Comparison of ENCODE assay signal across 8 cellular contexts in genomic region chr19:9582081-9582725, GRCh38. TPM values are rescaled to one million over a fixed set of nuclear protein-coding genes. Genes with fewer than 3 reads are reported as not detected.
DNase-seq lines count a peak whose midpoint lies in the region; ATAC-seq, FAIRE-seq and TF ChIP-seq lines count a peak whose summit lies in the region.
"Not testable (repeated sequence)": the region's sequence is repeated elsewhere in the genome, so short reads cannot be mapped to it uniquely, and the experiment has no call there.

No MANE protein-coding gene starts in this region.

- H3K27ac ChIP-seq in CD4-positive, alpha-beta memory T cell (ENCODE audit: low read depth, low read length); astrocyte (ENCODE audit: low read depth, low read length); trophoblast cell (ENCODE audit: low read depth, low read length): not testable (repeated sequence)
- peak overlapping the region; percentile 70 for H3K27ac ChIP-seq in HUES48 (ENCODE audit: low read depth, low read length)

- not testable (repeated sequence) for H2AK5ac ChIP-seq in trophoblast cell (ENCODE audit: low read length)

- H3K79me2 ChIP-seq in astrocyte (ENCODE audit: insufficient read depth, low read length) = peaks cover 75% of the 10 kb centered on the region
- H3K79me2 ChIP-seq in trophoblast cell (ENCODE audit: control insufficient read depth, insufficient read depth, low read length, poor library complexity) = peaks cover 27% of the 10 kb centered on the region

- H2BK120ac ChIP-seq in trophoblast cell (ENCODE audit: insufficient read depth, low read length, poor library complexity) = not testable (repeated sequence)

- H3K36me3 Mint-ChIP-seq in CD4-positive, alpha-beta memory T cell = peaks cover 38 to 48% of the 10 kb centered on the region in 2 donors
- H3K36me3 Mint-ChIP-seq in T-helper 1 cell treated with Interleukin-12 subunit alpha and Interleukin-12 subunit beta and Interleukin-4 antibody, amounts not matched to agents 30 μg/mL and 1 μg/mL, for 36 hours (ENCODE audit: low read depth) = peaks cover 48% of the 10 kb centered on the region
- peaks cover 39% of the 10 kb centered on the region for H3K36me3 Mint-ChIP-seq in activated T-cell treated with anti-CD3 and anti-CD28 coated beads, Interleukin-2, amount 50 U/mL, for 4 hours (ENCODE audit: insufficient read depth)
- H3K36me3 Mint-ChIP-seq in astrocyte (ENCODE audit: low read depth, unreplicated experiment) = peaks cover 10% of the 10 kb centered on the region
- peaks cover 21% of the 10 kb centered on the region for H3K36me3 Mint-ChIP-seq in glutamatergic neuron (ENCODE audit: unreplicated experiment)
- H3K36me3 Mint-ChIP-seq in memory B cell = peaks cover 34% of the 10 kb centered on the region

- not testable (repeated sequence) for H4K91ac ChIP-seq in trophoblast cell (ENCODE audit: low read depth, low read length)

- H3K14ac ChIP-seq in trophoblast cell (ENCODE audit: low read length) = not testable (repeated sequence)

- POLR2A ChIA-PET in CD4-positive, alpha-beta memory T cell (lab: Charles Lee; ENCODE audit: partially characterized antibody) = not testable (repeated sequence)

- H4K12ac ChIP-seq in trophoblast cell (ENCODE audit: low read depth, low read length) = not testable (repeated sequence)

- H3K4me2 ChIP-seq in astrocyte (ENCODE audit: low read length) (peak overlapping the region; percentile 84), trophoblast cell (ENCODE audit: low read length) (peak overlapping the region; percentile 25)

- not testable (repeated sequence) for H4K8ac ChIP-seq in trophoblast cell (ENCODE audit: low read depth, low read length)

- H3K27me3 ChIP-seq in CD4-positive, alpha-beta memory T cell (ENCODE audit: insufficient read depth, low read length); HUES48 (ENCODE audit: control insufficient read depth, insufficient read depth, low read length); astrocyte (ENCODE audit: insufficient read depth, low read length); trophoblast cell (ENCODE audit: insufficient read depth, low read length): not testable (repeated sequence)

- not testable (repeated sequence) for H2BK5ac ChIP-seq in trophoblast cell (ENCODE audit: low read depth, low read length, poor library complexity)

- peaks cover 26% of the 10 kb centered on the region for H3K4me1 ChIP-seq in CD4-positive, alpha-beta memory T cell (ENCODE audit: insufficient read depth, low read length)
- peaks cover 15% of the 10 kb centered on the region for H3K4me1 ChIP-seq in HUES48 (ENCODE audit: control insufficient read depth, insufficient read depth, low read length)
- H3K4me1 ChIP-seq in astrocyte (ENCODE audit: insufficient read depth, low read length); trophoblast cell (ENCODE audit: control insufficient read depth in 1 of 2, insufficient read depth in 2 of 2, low read length in 2 of 2): not testable (repeated sequence)

- CTCF ChIA-PET in CD4-positive, alpha-beta memory T cell (lab: Charles Lee; ENCODE audit: partially characterized antibody) = interaction anchor here (0.6 to 3.8 kb wide), 3 partner anchors 20 to 377 kb away, joined by 3 to 12 read pairs (median 3); no protein-coding TSS in a partner anchor

- not testable (repeated sequence) for H2AFZ ChIP-seq in astrocyte (ENCODE audit: low read depth, low read length); trophoblast cell (ENCODE audit: insufficient read depth, low read length, poor library complexity)

- no CpG with 5 or more reads among the region's 13 CpGs for WGBS in trophoblast cell (ENCODE audit: extremely low coverage, insufficient coverage, insufficient read length)

- peak overlapping the region; percentile 78 for H3K4ac ChIP-seq in trophoblast cell (ENCODE audit: low read depth, low read length)

- not testable (repeated sequence) for FAIRE-seq in astrocyte (lab: Jason Lieb, UNC)

- peak overlapping the region; percentile 58 to 95 (median 80) for H3K27ac Mint-ChIP-seq in CD4-positive, alpha-beta memory T cell
- peak overlapping the region; percentile 74 for H3K27ac Mint-ChIP-seq in T-helper 1 cell treated with Interleukin-12 subunit alpha and Interleukin-12 subunit beta and Interleukin-4 antibody, amounts not matched to agents 30 μg/mL and 1 μg/mL, for 36 hours
- H3K27ac Mint-ChIP-seq in astrocyte (ENCODE audit: unreplicated experiment) = peak overlapping the region; percentile 59
- H3K27ac Mint-ChIP-seq in glutamatergic neuron (ENCODE audit: unreplicated experiment) = peak overlapping the region; percentile 52
- H3K27ac Mint-ChIP-seq in memory B cell = peak overlapping the region; percentile 48

- H3K36me3 ChIP-seq in CD4-positive, alpha-beta memory T cell (ENCODE audit: insufficient read depth, low read length); astrocyte (ENCODE audit: insufficient read depth, low read length); trophoblast cell (ENCODE audit: control insufficient read depth in 1 of 2, insufficient read depth in 2 of 2, low read length in 2 of 2): not testable (repeated sequence)
- H3K36me3 ChIP-seq in HUES48 (ENCODE audit: control insufficient read depth, insufficient read depth, low read length) = peaks cover 32% of the 10 kb centered on the region

- peaks cover 0 to 29% (median 12%) of the 10 kb centered on the region in 8 donors for H3K9me3 Mint-ChIP-seq in CD4-positive, alpha-beta memory T cell
- H3K9me3 Mint-ChIP-seq in T-helper 1 cell treated with Interleukin-12 subunit alpha and Interleukin-12 subunit beta and Interleukin-4 antibody, amounts not matched to agents 30 μg/mL and 1 μg/mL, for 36 hours = peaks cover 37% of the 10 kb centered on the region
- H3K9me3 Mint-ChIP-seq in activated T-cell treated with anti-CD3 and anti-CD28 coated beads, Interleukin-2, amount 50 U/mL, for 4 hours; astrocyte (ENCODE audit: unreplicated experiment); glutamatergic neuron (ENCODE audit: unreplicated experiment); memory B cell: not testable (repeated sequence)

- not testable (repeated sequence) for H3K27me3 Mint-ChIP-seq in CD4-positive, alpha-beta memory T cell; T-helper 1 cell treated with Interleukin-12 subunit alpha and Interleukin-12 subunit beta and Interleukin-4 antibody, amounts not matched to agents 30 μg/mL and 1 μg/mL, for 36 hours (ENCODE audit: low read depth); activated T-cell treated with anti-CD3 and anti-CD28 coated beads, Interleukin-2, amount 50 U/mL, for 4 hours (ENCODE audit: low read depth); astrocyte (ENCODE audit: low read depth, unreplicated experiment); glutamatergic neuron (ENCODE audit: unreplicated experiment); memory B cell

- peaks cover 47% of the 10 kb centered on the region for H4K20me1 ChIP-seq in astrocyte (ENCODE audit: insufficient read depth, low read length)

- not testable (repeated sequence) for H3K9me3 ChIP-seq in CD4-positive, alpha-beta memory T cell (ENCODE audit: control insufficient read depth in 1 of 2, low read length in 2 of 2); HUES48 (ENCODE audit: control insufficient read depth, insufficient read depth, low read length); trophoblast cell (ENCODE audit: insufficient read depth, low read depth, low read length)
- peaks cover 10% of the 10 kb centered on the region for H3K9me3 ChIP-seq in astrocyte (ENCODE audit: insufficient read depth, low read depth, low read length)

- H3K4me3 Mint-ChIP-seq in CD4-positive, alpha-beta memory T cell = peak overlapping the region; percentile 49 to 84 (median 82)
- peak overlapping the region; percentile 69 for H3K4me3 Mint-ChIP-seq in T-helper 1 cell treated with Interleukin-12 subunit alpha and Interleukin-12 subunit beta and Interleukin-4 antibody, amounts not matched to agents 30 μg/mL and 1 μg/mL, for 36 hours
- H3K4me3 Mint-ChIP-seq in activated T-cell treated with anti-CD3 and anti-CD28 coated beads, Interleukin-2, amount 50 U/mL, for 4 hours = peak overlapping the region; percentile 95
- H3K4me3 Mint-ChIP-seq in astrocyte (ENCODE audit: unreplicated experiment) = peak overlapping the region; percentile 96
- peak overlapping the region; percentile 78 for H3K4me3 Mint-ChIP-seq in glutamatergic neuron (ENCODE audit: unreplicated experiment)
- H3K4me3 Mint-ChIP-seq in memory B cell = peak overlapping the region; percentile 60

- not testable (repeated sequence) for H3K79me1 ChIP-seq in trophoblast cell (ENCODE audit: low read length)

- H3K4me3 ChIP-seq in CD4-positive, alpha-beta memory T cell (ENCODE audit: low read length in 2 of 2); astrocyte (ENCODE audit: insufficient read depth, low read depth, low read length); trophoblast cell (ENCODE audit: low read depth, low read length): not testable (repeated sequence)
- peak overlapping the region; percentile 98 for H3K4me3 ChIP-seq in HUES48 (ENCODE audit: low read depth, low read length)

- intact Hi-C loops in CD4-positive, alpha-beta memory T cell (cut with micrococcal nuclease) = not testable (repeated sequence)

- not testable (repeated sequence) for H2BK12ac ChIP-seq in trophoblast cell (ENCODE audit: low read length)

- H3K9ac ChIP-seq in HUES48 (ENCODE audit: low read depth, low read length) = peak overlapping the region; percentile 25
- not testable (repeated sequence) for H3K9ac ChIP-seq in astrocyte (ENCODE audit: low read length); trophoblast cell (ENCODE audit: low read length)

- not testable (repeated sequence) for H3K18ac ChIP-seq in trophoblast cell (ENCODE audit: low read length)

- peaks cover 27 to 66% (median 44%) of the 10 kb centered on the region in 4 donors for H3K4me1 Mint-ChIP-seq in CD4-positive, alpha-beta memory T cell
- H3K4me1 Mint-ChIP-seq in T-helper 1 cell treated with Interleukin-12 subunit alpha and Interleukin-12 subunit beta and Interleukin-4 antibody, amounts not matched to agents 30 μg/mL and 1 μg/mL, for 36 hours (ENCODE audit: low read depth) = peaks cover 11% of the 10 kb centered on the region
- H3K4me1 Mint-ChIP-seq in activated T-cell treated with anti-CD3 and anti-CD28 coated beads, Interleukin-2, amount 50 U/mL, for 4 hours (ENCODE audit: low read depth) = peaks cover 47% of the 10 kb centered on the region
- H3K4me1 Mint-ChIP-seq in astrocyte (ENCODE audit: low read depth, unreplicated experiment) (peaks cover 18% of the 10 kb centered on the region), memory B cell (peaks cover 20% of the 10 kb centered on the region)
- not testable (repeated sequence) for H3K4me1 Mint-ChIP-seq in glutamatergic neuron (ENCODE audit: low read depth, unreplicated experiment)

- not testable (repeated sequence) for H3K23ac ChIP-seq in trophoblast cell (ENCODE audit: low read length)

- not testable (repeated sequence) for ATAC-seq in activated T-cell treated with anti-CD3 and anti-CD28 coated beads, Interleukin-2, amount 50 U/mL, for 4 hours; memory B cell (ENCODE audit: low read depth)

- not testable (repeated sequence) for DNase-seq in CD4-positive, alpha-beta memory T cell; activated T-cell treated with anti-CD3 and anti-CD28 coated beads, Interleukin-2, amount 50 U/mL, for 4 hours; astrocyte (ENCODE audit: low read depth); glutamatergic neuron; memory B cell (ENCODE audit: low spot score in 2 of 2); trophoblast cell

- TF ChIP-seq CTCF in astrocyte (IDR thresholded peaks at IDR 0.05; ENCODE audit: insufficient read depth, low read depth, low read length); glutamatergic neuron (IDR thresholded peaks at IDR 0.05; ENCODE audit: partially characterized antibody, unreplicated experiment): not testable (repeated sequence)

RNA-seq across cellular contexts. Expression of gene ZNF121, which starts 2.1 kb away (rescaled TPM):
- 10 to 100 TPM; 47.2 to 53.0 TPM for total RNA-seq in CD4-positive, alpha-beta memory T cell
- polyA plus RNA-seq in CD4-positive, alpha-beta memory T cell = 1 to 10 TPM; 2.1 to 4.2 TPM
- 10 to 100 TPM; 63.3 to 70.0 (median 69.7) TPM for total RNA-seq in activated T-cell treated with anti-CD3 and anti-CD28 coated beads, Interleukin-2, amount 50 U/mL, for 4 hours
- total RNA-seq in astrocyte (60.0 and 72.6 TPM in 2 replicates), glutamatergic neuron (ENCODE audit: unreplicated experiment) (50.0 TPM)
- polyA plus RNA-seq in trophoblast cell (2013) = 24.2 and 25.1 TPM in 2 replicates

RNA-seq across cellular contexts. Expression of gene ZNF561, which starts 38.8 kb away (rescaled TPM):
- 10 to 100 TPM; 67.2 to 75.8 TPM for total RNA-seq in CD4-positive, alpha-beta memory T cell
- polyA plus RNA-seq in CD4-positive, alpha-beta memory T cell = 10 to 100 TPM; 12.5 to 17.4 TPM
- 10 to 100 TPM; 19.1 to 32.1 (median 22.9) TPM for total RNA-seq in activated T-cell treated with anti-CD3 and anti-CD28 coated beads, Interleukin-2, amount 50 U/mL, for 4 hours
- total RNA-seq in astrocyte (110 and 133 TPM in 2 replicates), glutamatergic neuron (ENCODE audit: unreplicated experiment) (71.8 TPM)
- 34.5 and 34.6 TPM in 2 replicates for polyA plus RNA-seq in trophoblast cell (2013)

RNA-seq across cellular contexts. Expression of gene ZNF426, which starts 43.8 kb away (rescaled TPM):
- 10 to 100 TPM; 18.0 to 18.2 TPM for total RNA-seq in CD4-positive, alpha-beta memory T cell
- polyA plus RNA-seq in CD4-positive, alpha-beta memory T cell = 10 to 100 TPM; 11.7 to 16.8 TPM
- 10 to 100 TPM; 11.4 to 12.8 (median 12.4) TPM for total RNA-seq in activated T-cell treated with anti-CD3 and anti-CD28 coated beads, Interleukin-2, amount 50 U/mL, for 4 hours
- 31.8 and 34.8 TPM in 2 replicates for total RNA-seq in astrocyte
- 24.5 TPM for total RNA-seq in glutamatergic neuron (ENCODE audit: unreplicated experiment)
- 8.0 and 8.2 TPM in 2 replicates for polyA plus RNA-seq in trophoblast cell (2013)
